ENCODE assay signal across 8 cellular contexts in genomic region chr7:48084727-48085432, GRCh38. TPM values are rescaled to one million over a fixed set of nuclear protein-coding genes. Genes with fewer than 3 reads are reported as not detected.
A peak's percentile ranks its signal among the peaks of the same experiment; 100 is the strongest.
DNase-seq lines count a peak whose midpoint lies in the region; ATAC-seq, FAIRE-seq and TF ChIP-seq lines count a peak whose summit lies in the region.

No MANE protein-coding gene starts in this region.

- DNase-seq in NOMO-1 treated with dmso at 0.1 percent for 144 hours (lab: John Stamatoyannopoulos, UW; ENCODE audit: unreplicated experiment): peak; percentile 87
- DNase-seq in activated T-cell treated with anti-CD3 and anti-CD28 coated beads for 4 hours: peak; percentile 62
- peak; percentile 100 for DNase-seq in fibroblast of villous mesenchyme (ENCODE audit: low read depth)
- DNase-seq in small intestine: peak; percentile 87
- no peak for DNase-seq in NCI-H524 treated with DMSO at 0.1 percent for 48 hours (lab: John Stamatoyannopoulos, UW)
- no peak for DNase-seq in NCI-H2171 treated with DMSO at 0.1 percent for 48 hours (lab: John Stamatoyannopoulos, UW)

- H3K9me3 ChIP-seq in small intestine (ENCODE audit: control insufficient read depth, low read depth): no peaks in the 10 kb centered on the region

- 61 to 64% (median 62%) methylated on average over 9 of the region's 9 CpGs for WGBS in small intestine, 3 donors

- no peak for TF ChIP-seq CTCF in fibroblast of villous mesenchyme (IDR thresholded peaks at IDR 0.05; ENCODE audit: insufficient read depth, low read depth, low read length)

- H3K4me3 ChIP-seq in fibroblast of villous mesenchyme (ENCODE audit: low read depth, low read length) (no peak overlapping the region), small intestine (ENCODE audit: low read depth in 1 of 2, low read length in 2 of 2) (no peak overlapping the region)

- H3K4me1 ChIP-seq in small intestine (ENCODE audit: control insufficient read depth in 2 of 2, insufficient read depth in 1 of 2, low read depth in 1 of 2, low read length in 1 of 2): peaks cover 8 to 9% of the 10 kb centered on the region in 2 donors

- no peaks in the 10 kb centered on the region for H3K27me3 ChIP-seq in small intestine (ENCODE audit: control insufficient read depth in 2 of 2, insufficient read depth in 2 of 2, low read length in 2 of 2)

- no peaks in the 10 kb centered on the region for H3K36me3 ChIP-seq in small intestine (ENCODE audit: control insufficient read depth in 2 of 2, insufficient read depth in 2 of 2, low read length in 2 of 2)

- no peak for FAIRE-seq in small intestine (lab: Jason Lieb, UNC)

- ATAC-seq in GM18508 (IDR thresholded peaks at IDR 0.05; ENCODE audit: insufficient read depth, unreplicated experiment) (peak; percentile 64), HG02852 (IDR thresholded peaks at IDR 0.05; ENCODE audit: unreplicated experiment) (peak; percentile 60)

- H3K27ac ChIP-seq in small intestine (ENCODE audit: low read depth in 1 of 2, low read length in 1 of 2): peak overlapping the region; percentile 76 to 83

RNA-seq across cellular contexts. Expression of gene UPP1, which starts 4.2 kb away (rescaled TPM):
- total RNA-seq in fibroblast of villous mesenchyme: 25.9 and 34.5 TPM in 2 replicates
- polyA plus RNA-seq in small intestine: 100 to 1,000 TPM in 1 of 3 donors, 10 to 100 TPM in 2; 42.4 to 105 (median 75.8) TPM

RNA-seq across cellular contexts. Expression of gene C7orf57, which starts 49.5 kb away (rescaled TPM):
- total RNA-seq in fibroblast of villous mesenchyme: under 0.01 and 0.43 TPM in 2 replicates
- under 1 TPM in 1 of 3 donors, not detected in 2; 0.03 TPM for polyA plus RNA-seq in small intestine

RNA-seq across cellular contexts. Expression of gene SUN3, which starts 56.0 kb away (rescaled TPM):
- total RNA-seq in fibroblast of villous mesenchyme: not detected in 2 replicates
- not detected for polyA plus RNA-seq in small intestine

Comparison
In these comparisons a context has a peak if more than half of its experiments do, and no peak if none do; other contexts are left out.
1. DNase-seq: peak in NOMO-1 treated with dmso at 0.1 percent for 144 hours (single experiment), activated T-cell treated with anti-CD3 and anti-CD28 coated beads for 4 hours (single experiment), fibroblast of villous mesenchyme (single experiment) and small intestine (single experiment); none in NCI-H524 treated with DMSO at 0.1 percent for 48 hours (single experiment) and NCI-H2171 treated with DMSO at 0.1 percent for 48 hours (single experiment).